1 cellular context compared by ENCODE assay signal in the genomic region with DNA sequence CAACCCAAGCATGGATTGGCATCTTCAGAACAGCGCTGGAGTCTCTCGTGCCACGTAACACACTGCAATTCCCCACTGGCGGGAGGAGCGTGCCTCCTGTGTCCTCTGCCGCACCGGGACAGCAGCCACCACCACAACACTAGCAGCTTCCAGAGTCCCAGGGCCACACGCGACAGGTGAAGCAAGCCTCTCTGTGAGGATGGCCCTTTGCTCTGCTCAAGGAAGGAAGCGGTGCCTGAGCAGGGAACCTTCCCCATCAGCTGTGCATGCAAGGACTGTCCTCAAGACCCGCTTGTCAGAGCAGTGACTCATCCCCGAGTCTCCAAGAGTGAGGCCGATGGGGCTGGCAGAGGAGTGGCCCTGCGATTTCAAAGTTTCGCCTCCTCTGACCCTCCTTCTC.
TF ChIP-seq lines count a peak whose summit lies in the region.

No MANE protein-coding gene starts in this region.

TF ChIP-seq in K562, 482 proteins besides CTCF, POLR2A, EP300 and RAD21:
- TF ChIP-seq GTF2F1 (IDR thresholded peaks at IDR 0.05; ENCODE audit: low read depth, low read length) (no peak), ATF3 (IDR thresholded peaks at IDR 0.05) (peak; percentile 41; the same call in 1 of the 2 replicates), ATF3 (CRISPR knock-in tag; conservative IDR thresholded peaks at IDR 0.05) (no peak), SNIP1 (IDR thresholded peaks at IDR 0.05; ENCODE audit: low read depth) (no peak), HCFC1 (IDR thresholded peaks at IDR 0.05; ENCODE audit: low read depth, low read length) (no peak), TSC22D4 (tag; IDR thresholded peaks at IDR 0.05) (no peak), CHD4 (IDR thresholded peaks at IDR 0.05; ENCODE audit: insufficient read depth, insufficient replicate concordance, low read depth, low read length, poor library complexity, severe bottlenecking) (no peak), JUND (IDR thresholded peaks at IDR 0.05; ENCODE audit: borderline replicate concordance, low read depth, low read length) (peak; percentile 48; the same call in 1 of the 2 replicates), JUND (tag; IDR thresholded peaks at IDR 0.05; ENCODE audit: borderline replicate concordance, low read depth, low read length) (no peak)
- TF ChIP-seq, protein P1, sequence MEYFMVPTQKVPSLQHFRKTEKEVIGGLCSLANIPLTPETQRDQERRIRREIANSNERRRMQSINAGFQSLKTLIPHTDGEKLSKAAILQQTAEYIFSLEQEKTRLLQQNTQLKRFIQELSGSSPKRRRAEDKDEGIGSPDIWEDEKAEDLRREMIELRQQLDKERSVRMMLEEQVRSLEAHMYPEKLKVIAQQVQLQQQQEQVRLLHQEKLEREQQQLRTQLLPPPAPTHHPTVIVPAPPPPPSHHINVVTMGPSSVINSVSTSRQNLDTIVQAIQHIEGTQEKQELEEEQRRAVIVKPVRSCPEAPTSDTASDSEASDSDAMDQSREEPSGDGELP (CRISPR knock-in tag; IDR thresholded peaks at IDR 0.05; ENCODE audit: borderline replicate concordance) = 0 out of 2 replicates have a peak, but pooled peaks have one; percentile 16
